Comparison of ENCODE assay signal across 9 cellular contexts in genomic region chr2:170817999-170818293, GRCh38. TPM values are rescaled to one million over a fixed set of nuclear protein-coding genes. Genes with fewer than 3 reads are reported as not detected.
DNase-seq lines count a peak whose midpoint lies in the region; ATAC-seq and TF ChIP-seq lines count a peak whose summit lies in the region.
"Had no signal": no experiment of that assay in that cellular context is flagged by ENCODE, and none has a peak within 500 bp of the region (broad histone marks: within the 10 kb centered on the region; RNA-seq: fewer than 3 reads in every experiment).

No MANE protein-coding gene starts in this region.

- CTCF ChIA-PET in HEK293T (lab: Yijun Ruan, JAX), result interaction anchor here (0.6 kb wide), 1 partner anchor 447 kb away, joined by 3 read pairs; no protein-coding TSS in a partner anchor

- H3K4me3 ChIP-seq in heart right ventricle (peak overlapping the region in 9 of 10 donors; percentile 18 to 56 (median 45)), lower leg skin (ENCODE audit: low read depth, poor library complexity, severe bottlenecking) (peak overlapping the region; percentile 13), vagina (peak overlapping the region; percentile 34 to 41)

- ATAC-seq in heart right ventricle (no peak), HG02798 (IDR thresholded peaks at IDR 0.05; ENCODE audit: poor library complexity, unreplicated experiment) (no peak)

- H3K9me3 ChIP-seq in heart right ventricle (no peaks in the 10 kb centered on the region), vagina (no peaks in the 10 kb centered on the region)

- 2% methylated on average over 23 of the region's 23 CpGs for WGBS in heart right ventricle, 2 donors
- 0 to 5% methylated on average over 12 to 19 of the region's 23 CpGs for WGBS in lower leg skin, 2 donors

- intact Hi-C loops in heart right ventricle (cut with DNase I) (loop anchor here in 9 of 10 donors (5.0 to 10.0 kb wide), 6 partner anchors 103 to 873 kb away; partner anchors contain the start of gene SP5 (in 1 of the 9)), cardiac septum (cut with DNase I) (loop anchor here (10.0 kb wide), 1 partner anchor 583 kb away; no protein-coding TSS in a partner anchor), lower leg skin (cut with DNase I; ENCODE audit: low total_unique reads) (loop anchor here (10.0 kb wide), 1 partner anchor 333 kb away; no protein-coding TSS in a partner anchor), vagina (cut with DNase I) (loop anchor here (10.0 kb wide), 3 partner anchors 103 to 443 kb away; partner anchors contain the start of gene SP5)

- H3K27me3 Mint-ChIP-seq in activated naive CD8-positive, alpha-beta T cell treated with anti-CD3 and anti-CD28 coated beads for 36 hours, result peaks cover 93% of the 10 kb centered on the region

- H3K27ac ChIP-seq in heart right ventricle (no peak overlapping the region), vagina (no peak overlapping the region)

- TF ChIP-seq POLR2A in lower leg skin (IDR thresholded peaks at IDR 0.05), result no peak
- TF ChIP-seq POLR2A in vagina (IDR thresholded peaks at IDR 0.05), result no peak

- peak overlapping the region; percentile 73 for H3K4me3 Mint-ChIP-seq in activated naive CD8-positive, alpha-beta T cell treated with anti-CD3 and anti-CD28 coated beads for 36 hours

- no peak for DNase-seq in heart right ventricle
- no peak for DNase-seq in cardiac septum (ENCODE audit: low spot score)
- DNase-seq in activated naive CD8-positive, alpha-beta T cell treated with anti-CD3 and anti-CD28 coated beads for 36 hours, result no peak
- DNase-seq in lower leg skin (ENCODE audit: low spot score in 2 of 2), result no peak
- DNase-seq in vagina (ENCODE audit: extremely low spot score in 2 of 2), result no peak
- DNase-seq in HEK293T (ENCODE audit: extremely low spot score), result no peak
- no peak for DNase-seq in NCI-H1930 (lab: John Stamatoyannopoulos, UW)

- peaks cover 1% of the 10 kb centered on the region for H3K9me3 Mint-ChIP-seq in activated naive CD8-positive, alpha-beta T cell treated with anti-CD3 and anti-CD28 coated beads for 36 hours

- H3K36me3 Mint-ChIP-seq in activated naive CD8-positive, alpha-beta T cell treated with anti-CD3 and anti-CD28 coated beads for 36 hours, result no peaks in the 10 kb centered on the region

- TF ChIP-seq CTCF in heart right ventricle (IDR thresholded peaks at IDR 0.05) (no peak), lower leg skin (IDR thresholded peaks at IDR 0.05) (no peak), vagina (IDR thresholded peaks at IDR 0.05) (no peak)

- H3K4me1 Mint-ChIP-seq in activated naive CD8-positive, alpha-beta T cell treated with anti-CD3 and anti-CD28 coated beads for 36 hours, result peaks cover 60% of the 10 kb centered on the region

- H3K36me3 ChIP-seq in heart right ventricle (no peaks in the 10 kb centered on the region), vagina (no peaks in the 10 kb centered on the region)

- POLR2A ChIA-PET in HEK293T (lab: Yijun Ruan, JAX), result no interaction called here

- peaks cover 43 to 93% (median 75%) of the 10 kb centered on the region in 9 donors for H3K4me1 ChIP-seq in heart right ventricle
- peaks cover 79% of the 10 kb centered on the region for H3K4me1 ChIP-seq in vagina

- H3K27me3 ChIP-seq in heart right ventricle (peaks cover 54 to 100% (median 100%) of the 10 kb centered on the region in 7 donors), vagina (peaks cover 64% of the 10 kb centered on the region)

- H3K27ac Mint-ChIP-seq in activated naive CD8-positive, alpha-beta T cell treated with anti-CD3 and anti-CD28 coated beads for 36 hours, result no peak overlapping the region

TF ChIP-seq in HEK293T, 16 proteins besides CTCF, POLR2A, EP300 and RAD21:
- TF ChIP-seq TARDBP (IDR thresholded peaks at IDR 0.05), result no peak
- no peak for TF ChIP-seq SP1 (IDR thresholded peaks at IDR 0.05)

RNA-seq across cellular contexts. Expression of gene GAD1, which starts 1.3 kb away (rescaled TPM):
- total RNA-seq in heart right ventricle (under 1 TPM in 1 of 10 donors, not detected in 9; 0.13 TPM), cardiac septum (0.46 TPM), lower leg skin (under 1 TPM in 1 of 4 donors, not detected in 3; 0.05 TPM), vagina (not detected)
- polyA plus RNA-seq in heart right ventricle, result under 1 TPM; 0.03 to 0.15 TPM
- total RNA-seq in activated naive CD8-positive, alpha-beta T cell treated with anti-CD3 and anti-CD28 coated beads for 36 hours, result 1 to 10 TPM in 1 of 2 experiments, under 1 TPM in 1; 0.74 to 1.0 TPM

RNA-seq across cellular contexts. Expression of gene ERICH2, which starts 47.8 kb away (rescaled TPM):
- total RNA-seq in heart right ventricle (1 to 10 TPM in 7 of 10 donors, under 1 TPM in 3; 0.46 to 2.3 (median 1.5) TPM), cardiac septum (1.7 TPM), lower leg skin (under 1 TPM in 1 of 4 donors, not detected in 3; 0.58 TPM), vagina (not detected)
- polyA plus RNA-seq in heart right ventricle, result under 1 TPM; 0.45 to 0.66 TPM
- total RNA-seq in activated naive CD8-positive, alpha-beta T cell treated with anti-CD3 and anti-CD28 coated beads for 36 hours, result under 1 TPM in 1 of 2 experiments, not detected in 1; 0.40 TPM
- total RNA-seq: glomerular endothelial cell had no signal
